ENCODE assay signal across 9 cellular contexts in the genomic region with DNA sequence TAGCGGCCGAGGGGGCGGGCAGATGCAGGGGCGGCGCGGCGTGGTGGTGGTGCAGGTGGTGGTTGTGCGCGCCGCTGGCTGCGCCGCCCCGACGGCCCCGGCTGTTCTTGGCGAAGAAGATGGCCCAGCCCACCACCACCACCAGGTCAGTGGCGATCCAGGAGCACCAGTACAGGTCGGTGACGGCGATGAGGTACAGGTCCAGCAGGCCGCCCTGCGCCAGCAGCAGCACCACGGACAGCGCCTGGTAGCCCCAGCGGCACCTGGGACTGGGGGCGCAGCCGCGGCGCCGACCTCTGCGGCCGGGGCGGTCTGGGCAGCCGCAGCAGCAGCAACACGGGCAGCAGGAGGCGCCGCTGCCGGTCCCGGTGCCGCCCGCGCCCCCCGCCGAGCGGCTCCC. TPM values are rescaled to one million over a fixed set of nuclear protein-coding genes. Genes with fewer than 3 reads are reported as not detected.
DNase-seq lines count a peak whose midpoint lies in the region; ATAC-seq and TF ChIP-seq lines count a peak whose summit lies in the region.
"Had no signal": no experiment of that assay in that cellular context is flagged by ENCODE, and none has a peak within 500 bp of the region (broad histone marks: within the 10 kb centered on the region; RNA-seq: fewer than 3 reads in every experiment).

No MANE protein-coding gene starts in this region.

- DNase-seq in ACHN (peak; percentile 68), HuH-7 (ENCODE audit: low spot score) (peak; percentile 86), esophagus squamous epithelium (lab: John Stamatoyannopoulos, UW) (no peak), neural progenitor cell (ENCODE audit: low spot score) (peak; percentile 95), ureter (ENCODE audit: low spot score) (no peak)
- peak; percentile 72 for DNase-seq in activated CD8-positive, alpha-beta T cell treated with anti-CD3 and anti-CD28 coated beads, Interleukin-2, amount 10 ng/mL, durations not matched to agents 7 days and 5 days

- peak; percentile 69 for ATAC-seq in activated CD8-positive, alpha-beta T cell treated with anti-CD3 and anti-CD28 coated beads, Interleukin-2, amount 10 ng/mL, durations not matched to agents 7 days and 5 days
- ATAC-seq in GM21528 (IDR thresholded peaks at IDR 0.05; ENCODE audit: low FRiP score, unreplicated experiment) (no peak), GM19351 (IDR thresholded peaks at IDR 0.05; ENCODE audit: unreplicated experiment) (no peak)

- TF ChIP-seq CTCF in esophagus squamous epithelium (IDR thresholded peaks at IDR 0.05): no peak
- TF ChIP-seq CTCF in neural progenitor cell (IDR thresholded peaks at IDR 0.05): peak; percentile 17

- POLR2A ChIA-PET in activated CD8-positive, alpha-beta T cell treated with anti-CD3 and anti-CD28 coated beads, Interleukin-2, amount 10 ng/mL, durations not matched to agents 7 days and 5 days (lab: Charles Lee): no interaction called here

- in situ Hi-C loops in ACHN (cut with HindIII; ENCODE audit: low pct_ligation_motif_present, low pct_unique_long_range_greater_than_20kb, low sequenced_read_pairs): no loop called here

- H3F3A ChIP-seq in neural progenitor cell (ENCODE audit: low read depth): peaks cover 47% of the 10 kb centered on the region

- H3K27me3 Mint-ChIP-seq in activated CD8-positive, alpha-beta T cell treated with anti-CD3 and anti-CD28 coated beads, Interleukin-2, amount 10 ng/mL, durations not matched to agents 7 days and 5 days (ENCODE audit: low read depth): peaks cover 29% of the 10 kb centered on the region
- H3K27me3 Mint-ChIP-seq in neural progenitor cell (ENCODE audit: insufficient read depth, low read depth): peaks cover 13% of the 10 kb centered on the region

- H3K36me3 ChIP-seq in esophagus squamous epithelium: no peaks in the 10 kb centered on the region
- no peaks in the 10 kb centered on the region for H3K36me3 ChIP-seq in neural progenitor cell

- H3K9me3 ChIP-seq in esophagus squamous epithelium (no peaks in the 10 kb centered on the region), neural progenitor cell (ENCODE audit: low read depth) (no peaks in the 10 kb centered on the region)

- CTCF ChIA-PET in activated CD8-positive, alpha-beta T cell treated with anti-CD3 and anti-CD28 coated beads, Interleukin-2, amount 10 ng/mL, durations not matched to agents 7 days and 5 days (lab: Charles Lee): no interaction called here

- intact Hi-C loops in esophagus squamous epithelium (cut with DNase I): no loop called here

- H3K27ac ChIP-seq in esophagus squamous epithelium: no peak overlapping the region
- no peak overlapping the region for H3K27ac ChIP-seq in neural progenitor cell

- WGBS in esophagus squamous epithelium, 2 donors: no CpG with 5 or more reads among the region's 45 CpGs

- H3K4me1 Mint-ChIP-seq in activated CD8-positive, alpha-beta T cell treated with anti-CD3 and anti-CD28 coated beads, Interleukin-2, amount 10 ng/mL, durations not matched to agents 7 days and 5 days (ENCODE audit: low read depth): peaks cover 46% of the 10 kb centered on the region
- peaks cover 25% of the 10 kb centered on the region for H3K4me1 Mint-ChIP-seq in neural progenitor cell

- no peak overlapping the region for H3K4me3 Mint-ChIP-seq in activated CD8-positive, alpha-beta T cell treated with anti-CD3 and anti-CD28 coated beads, Interleukin-2, amount 10 ng/mL, durations not matched to agents 7 days and 5 days
- H3K4me3 Mint-ChIP-seq in neural progenitor cell: peak overlapping the region; percentile 69

- H3K4me1 ChIP-seq in esophagus squamous epithelium (peaks cover 5 to 44% (median 22%) of the 10 kb centered on the region in 3 donors), neural progenitor cell (peaks cover 31% of the 10 kb centered on the region)

- H3K36me3 Mint-ChIP-seq in activated CD8-positive, alpha-beta T cell treated with anti-CD3 and anti-CD28 coated beads, Interleukin-2, amount 10 ng/mL, durations not matched to agents 7 days and 5 days (ENCODE audit: low read depth): no peaks in the 10 kb centered on the region
- H3K36me3 Mint-ChIP-seq in neural progenitor cell: peaks cover 5% of the 10 kb centered on the region

- no peaks in the 10 kb centered on the region for H3K79me2 ChIP-seq in neural progenitor cell (ENCODE audit: low read depth)

- no peak overlapping the region for H3K27ac Mint-ChIP-seq in activated CD8-positive, alpha-beta T cell treated with anti-CD3 and anti-CD28 coated beads, Interleukin-2, amount 10 ng/mL, durations not matched to agents 7 days and 5 days
- no peak overlapping the region for H3K27ac Mint-ChIP-seq in neural progenitor cell

- H3K4me2 ChIP-seq in neural progenitor cell: peak overlapping the region; percentile 95

- H2AFZ ChIP-seq in neural progenitor cell (replicated peaks): no peak overlapping the region

- H4K20me1 ChIP-seq in neural progenitor cell (ENCODE audit: low read depth): peaks cover 38% of the 10 kb centered on the region

- no peak for TF ChIP-seq POLR2A in esophagus squamous epithelium (IDR thresholded peaks at IDR 0.05)

- peak overlapping the region; percentile 42 to 75 (median 56) for H3K4me3 ChIP-seq in esophagus squamous epithelium
- peak overlapping the region; percentile 97 for H3K4me3 ChIP-seq in neural progenitor cell

- no peaks in the 10 kb centered on the region for H3K9me3 Mint-ChIP-seq in activated CD8-positive, alpha-beta T cell treated with anti-CD3 and anti-CD28 coated beads, Interleukin-2, amount 10 ng/mL, durations not matched to agents 7 days and 5 days (ENCODE audit: insufficient read depth)
- H3K9me3 Mint-ChIP-seq in neural progenitor cell: peaks cover 4% of the 10 kb centered on the region

- H3K9ac ChIP-seq in neural progenitor cell: no peak overlapping the region

- H3K27me3 ChIP-seq in esophagus squamous epithelium (peaks cover 0 to 69% (median 7%) of the 10 kb centered on the region in 4 donors), neural progenitor cell (peaks cover 10% of the 10 kb centered on the region)

RNA-seq across cellular contexts. Expression of a gene that starts 0.9 kb away (rescaled TPM):
- under 1 TPM; 0.11 to 0.18 TPM for total RNA-seq in activated CD8-positive, alpha-beta T cell treated with anti-CD3 and anti-CD28 coated beads, Interleukin-2, amount 10 ng/mL, durations not matched to agents 7 days and 5 days
- total RNA-seq in esophagus squamous epithelium (under 1 TPM; 0.12 to 0.57 (median 0.20) TPM), neural progenitor cell (ENCODE audit: low replicate concordance) (2.8 and 5.0 TPM in 2 replicates), ureter (0.18 TPM)
- total RNA-seq: bronchial epithelial cell had no signal

RNA-seq across cellular contexts. Expression of a gene that starts 35.5 kb away (rescaled TPM):
- 10 to 100 TPM; 41.7 to 43.4 TPM for total RNA-seq in activated CD8-positive, alpha-beta T cell treated with anti-CD3 and anti-CD28 coated beads, Interleukin-2, amount 10 ng/mL, durations not matched to agents 7 days and 5 days
- 10 to 100 TPM in 1 of 4 donors, 1 to 10 TPM in 3; 8.6 to 14.7 (median 9.1) TPM for total RNA-seq in esophagus squamous epithelium
- 2.7 and 5.2 TPM in 2 replicates for total RNA-seq in neural progenitor cell (ENCODE audit: low replicate concordance)
- total RNA-seq in ureter: 15.4 TPM

RNA-seq across cellular contexts. Expression of a gene that starts 38.8 kb away (rescaled TPM):
- 10 to 100 TPM; 38.5 to 40.7 TPM for total RNA-seq in activated CD8-positive, alpha-beta T cell treated with anti-CD3 and anti-CD28 coated beads, Interleukin-2, amount 10 ng/mL, durations not matched to agents 7 days and 5 days
- total RNA-seq in esophagus squamous epithelium (10 to 100 TPM; 23.2 to 40.4 (median 36.2) TPM), neural progenitor cell (ENCODE audit: low replicate concordance) (39.7 and 80.3 TPM in 2 replicates), ureter (30.2 TPM)

Comparison
In these comparisons a context has a peak if more than half of its experiments do, and no peak if none do; other contexts are left out.
1. DNase-seq: peak in ACHN (single experiment), HuH-7 (single experiment), activated CD8-positive, alpha-beta T cell treated with anti-CD3 and anti-CD28 coated beads, Interleukin-2, amount 10 ng/mL, durations not matched to agents 7 days and 5 days (single experiment) and neural progenitor cell (single experiment); none in esophagus squamous epithelium (single experiment) and ureter (single experiment).